In the genomic region with DNA sequence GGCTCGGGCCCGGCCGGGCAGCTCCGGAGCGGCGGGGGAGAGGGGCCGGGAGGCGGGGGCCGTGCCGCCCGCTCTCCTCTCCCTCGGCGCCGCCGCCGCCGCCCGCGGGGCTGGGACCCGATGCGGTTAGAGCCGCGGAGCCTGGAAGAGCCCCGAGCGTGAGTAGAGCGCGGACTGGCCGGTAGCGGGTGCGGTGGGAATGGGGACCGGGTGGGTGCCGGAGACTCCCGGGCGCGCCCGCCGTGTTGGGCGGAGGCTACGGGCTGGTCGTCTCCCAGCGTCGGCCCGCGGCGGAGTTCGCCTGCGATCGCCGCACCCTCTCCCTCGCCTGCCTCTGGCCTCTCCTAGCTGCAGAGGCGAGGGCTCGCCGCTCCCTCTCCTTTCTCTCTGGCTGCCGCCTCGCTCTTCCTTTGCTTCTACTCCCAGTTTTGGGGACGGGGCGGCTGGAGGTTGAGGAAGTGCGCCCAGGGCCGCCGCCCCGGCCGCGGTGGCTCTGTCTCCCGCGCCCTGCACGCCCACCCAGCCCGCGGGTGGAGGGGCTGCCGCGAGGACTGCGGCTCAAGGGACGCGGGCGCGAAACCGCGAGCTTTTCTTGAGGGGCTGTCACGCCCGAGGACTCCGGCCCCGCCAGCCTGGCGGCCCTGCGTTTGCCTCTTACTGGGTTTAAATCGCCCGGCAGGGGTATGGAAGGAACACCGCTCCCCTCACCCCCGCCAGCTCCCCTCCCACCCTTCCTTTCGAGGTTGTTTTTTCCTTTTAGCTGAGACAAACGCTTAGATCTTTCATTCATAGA, we compare ENCODE assay signal across 8 cellular contexts. TPM values are rescaled to one million over a fixed set of nuclear protein-coding genes. Genes with fewer than 3 reads are reported as not detected.
A peak's percentile ranks its signal among the peaks of the same experiment; 100 is the strongest.
DNase-seq lines count a peak whose midpoint lies in the region; ATAC-seq and TF ChIP-seq lines count a peak whose summit lies in the region.

No MANE protein-coding gene starts in this region.

- H3K27me3 Mint-ChIP-seq in activated T-helper 17 cell treated with anti-CD3 and anti-CD28 coated beads, Interleukin-2, amount 50 U/mL, for 72 hours: no peaks in the 10 kb centered on the region
- no peaks in the 10 kb centered on the region for H3K27me3 Mint-ChIP-seq in nephron (ENCODE audit: low read depth)
- H3K27me3 Mint-ChIP-seq in stimulated activated naive CD8-positive, alpha-beta T cell treated with anti-CD3 and anti-CD28 coated beads, Interleukin-15, amount 100 ng/mL, for 72 hours: no peaks in the 10 kb centered on the region

- no peaks in the 10 kb centered on the region for H3K9me3 ChIP-seq in PC-3 (ENCODE audit: low read length)

- H3K27ac ChIP-seq in PC-3 (ENCODE audit: low read length): peak overlapping the region; percentile 29

- peak overlapping the region; percentile 96 for H2AFZ ChIP-seq in PC-3 (ENCODE audit: low read length)

- no peaks in the 10 kb centered on the region for H3K9me2 ChIP-seq in PC-3 (replicated peaks; ENCODE audit: low read length)

- peaks cover 52% of the 10 kb centered on the region for H3K79me2 ChIP-seq in PC-3 (ENCODE audit: low read length)

- peak overlapping the region; percentile 85 for H3K4me2 ChIP-seq in PC-3 (ENCODE audit: low read length)

- DNase-seq in BJ (ENCODE audit: low read depth): no peak
- peak; percentile 11 for DNase-seq in GM19238 (ENCODE audit: insufficient read length, low spot score)
- peak; percentile 39 for DNase-seq in PC-3
- peak; percentile 41 for DNase-seq in fibroblast of pulmonary artery (ENCODE audit: low read depth)
- peak; percentile 45 to 66 for DNase-seq in stimulated activated naive CD8-positive, alpha-beta T cell treated with anti-CD3 and anti-CD28 coated beads, Interleukin-15, amount 100 ng/mL, for 72 hours

- H3K27ac Mint-ChIP-seq in activated T-helper 17 cell treated with anti-CD3 and anti-CD28 coated beads, Interleukin-2, amount 50 U/mL, for 72 hours: peak overlapping the region; percentile 98
- peak overlapping the region; percentile 91 to 98 (median 97) for H3K27ac Mint-ChIP-seq in nephron
- peak overlapping the region; percentile 97 to 99 for H3K27ac Mint-ChIP-seq in stimulated activated naive CD8-positive, alpha-beta T cell treated with anti-CD3 and anti-CD28 coated beads, Interleukin-15, amount 100 ng/mL, for 72 hours

- peak; percentile 32 for ATAC-seq in HG03354 (IDR thresholded peaks at IDR 0.05; ENCODE audit: poor library complexity, severe bottlenecking, unreplicated experiment)
- ATAC-seq in PC-3: peak; percentile 50
- ATAC-seq in activated T-helper 17 cell treated with anti-CD3 and anti-CD28 coated beads, Interleukin-2, amount 50 U/mL, for 72 hours (replicated peaks): peak; percentile 5
- ATAC-seq in stimulated activated naive CD8-positive, alpha-beta T cell treated with anti-CD3 and anti-CD28 coated beads, Interleukin-15, amount 100 ng/mL, for 72 hours: peak; percentile 4

- H3K4me1 Mint-ChIP-seq in activated T-helper 17 cell treated with anti-CD3 and anti-CD28 coated beads, Interleukin-2, amount 50 U/mL, for 72 hours: peaks cover 16% of the 10 kb centered on the region
- peaks cover 30% of the 10 kb centered on the region for H3K4me1 Mint-ChIP-seq in nephron
- peaks cover 37% of the 10 kb centered on the region for H3K4me1 Mint-ChIP-seq in stimulated activated naive CD8-positive, alpha-beta T cell treated with anti-CD3 and anti-CD28 coated beads, Interleukin-15, amount 100 ng/mL, for 72 hours

- H4K20me1 ChIP-seq in PC-3 (ENCODE audit: low read length): no peaks in the 10 kb centered on the region

- no peaks in the 10 kb centered on the region for H3F3A ChIP-seq in PC-3 (ENCODE audit: low read length, unreplicated experiment)

- H3K9me3 Mint-ChIP-seq in activated T-helper 17 cell treated with anti-CD3 and anti-CD28 coated beads, Interleukin-2, amount 50 U/mL, for 72 hours: no peaks in the 10 kb centered on the region
- H3K9me3 Mint-ChIP-seq in nephron: no peaks in the 10 kb centered on the region
- no peaks in the 10 kb centered on the region for H3K9me3 Mint-ChIP-seq in stimulated activated naive CD8-positive, alpha-beta T cell treated with anti-CD3 and anti-CD28 coated beads, Interleukin-15, amount 100 ng/mL, for 72 hours

- H3K36me3 Mint-ChIP-seq in activated T-helper 17 cell treated with anti-CD3 and anti-CD28 coated beads, Interleukin-2, amount 50 U/mL, for 72 hours (ENCODE audit: low read depth): peaks cover 10% of the 10 kb centered on the region
- no peaks in the 10 kb centered on the region for H3K36me3 Mint-ChIP-seq in nephron (ENCODE audit: low read depth)

- H3K4me1 ChIP-seq in PC-3 (ENCODE audit: insufficient read depth, low read length): peaks cover 12% of the 10 kb centered on the region; the same call in 1 of the 2 replicates

- H3K27me3 ChIP-seq in BJ (ENCODE audit: control insufficient read depth, insufficient read depth, low read length): no peaks in the 10 kb centered on the region
- H3K27me3 ChIP-seq in PC-3 (ENCODE audit: low read length): no peaks in the 10 kb centered on the region

- POLR2A ChIA-PET in BJ (lab: Charles Lee): interaction anchor here (0.6 kb wide), 2 partner anchors 41 to 130 kb away, joined by 3 read pairs; no protein-coding TSS in a partner anchor
- POLR2A ChIA-PET in PC-3 (lab: Charles Lee; ENCODE audit: unreplicated experiment): interaction anchor here (0.5 to 0.7 kb wide), 2 partner anchors 46 to 128 kb away, joined by 3 to 6 read pairs; no protein-coding TSS in a partner anchor

- CTCF ChIA-PET in BJ (lab: Yijun Ruan, JAX): interaction anchor here (0.6 to 3.8 kb wide), 11 partner anchors 12 to 171 kb away, joined by 3 to 28 read pairs (median 5); no protein-coding TSS in a partner anchor
- CTCF ChIA-PET in PC-3 (lab: Charles Lee): interaction anchor here (0.6 kb wide), 1 partner anchor 38 kb away, joined by 4 read pairs; no protein-coding TSS in a partner anchor

- H3K36me3 ChIP-seq in BJ (ENCODE audit: control insufficient read depth, insufficient read depth, low read length) (no peaks in the 10 kb centered on the region), PC-3 (ENCODE audit: low read depth, low read length) (no peaks in the 10 kb centered on the region)

- no peak for TF ChIP-seq CTCF in BJ (IDR thresholded peaks at IDR 0.05; ENCODE audit: insufficient read depth, low read depth, low read length)
- TF ChIP-seq CTCF in PC-3 (conservative IDR thresholded peaks at IDR 0.05; ENCODE audit: low read depth, low read length): no peak
- no peak for TF ChIP-seq CTCF in fibroblast of pulmonary artery (IDR thresholded peaks at IDR 0.05; ENCODE audit: low read length, missing control alignments)
- TF ChIP-seq CTCF in nephron (IDR thresholded peaks at IDR 0.05; ENCODE audit: unreplicated experiment in 3 of 3): no peak

- intact Hi-C loops in PC-3 (cut with micrococcal nuclease): loop anchor here (5.0 to 10.0 kb wide), 2 partner anchors 76 to 414 kb away; a partner anchor contains a TSS

- peak overlapping the region; percentile 85 for H3K9ac ChIP-seq in PC-3 (ENCODE audit: low read length)

- BruUV-seq in PC-3 (replicated peaks; lab: Mats Ljungman, UMichigan): no TSS peak

- H3K4me3 Mint-ChIP-seq in activated T-helper 17 cell treated with anti-CD3 and anti-CD28 coated beads, Interleukin-2, amount 50 U/mL, for 72 hours: no peak overlapping the region
- H3K4me3 Mint-ChIP-seq in nephron: peak overlapping the region; percentile 96 to 98 (median 98)
- H3K4me3 Mint-ChIP-seq in stimulated activated naive CD8-positive, alpha-beta T cell treated with anti-CD3 and anti-CD28 coated beads, Interleukin-15, amount 100 ng/mL, for 72 hours: peak overlapping the region in 1 of 2 donors; percentile 92

- H3K4me3 ChIP-seq in BJ (ENCODE audit: low read depth, low read length) (peak overlapping the region; percentile 92), PC-3 (ENCODE audit: low read length) (peak overlapping the region; percentile 91), fibroblast of pulmonary artery (replicated peaks; ENCODE audit: low read depth, low read length) (peak overlapping the region; percentile 83)

RNA-seq across cellular contexts. Expression of a gene that starts 0.5 kb away (rescaled TPM):
- polyA plus RNA-seq in BJ (2011; rRNA removed): 5.5 and 13.2 TPM in 2 replicates
- polyA minus RNA-seq in BJ (2011; rRNA and poly(A)+ RNA removed): 9.5 and 10.8 TPM in 2 replicates
- 13.4 and 20.5 TPM in 2 replicates for total RNA-seq in PC-3 (2014; rRNA removed)
- 10 to 100 TPM; 11.9 to 17.8 TPM for total RNA-seq in activated T-helper 17 cell treated with anti-CD3 and anti-CD28 coated beads, Interleukin-2, amount 50 U/mL, for 72 hours
